Comparison of ENCODE assay signal across 1 cellular context in genomic region chr14:26808407-26808806, GRCh38.
TF ChIP-seq lines count a peak whose summit lies in the region.

No MANE protein-coding gene starts in this region.

TF ChIP-seq in A549, 52 proteins besides CTCF, POLR2A, EP300 and RAD21 (continued from another document):
- no peak for TF ChIP-seq REST (IDR thresholded peaks at IDR 0.05)
- TF ChIP-seq ZFP36 (IDR thresholded peaks at IDR 0.05; ENCODE audit: borderline replicate concordance, partially characterized antibody): no peak
